ENCODE assay signal across 1 cellular context in the genomic region with DNA sequence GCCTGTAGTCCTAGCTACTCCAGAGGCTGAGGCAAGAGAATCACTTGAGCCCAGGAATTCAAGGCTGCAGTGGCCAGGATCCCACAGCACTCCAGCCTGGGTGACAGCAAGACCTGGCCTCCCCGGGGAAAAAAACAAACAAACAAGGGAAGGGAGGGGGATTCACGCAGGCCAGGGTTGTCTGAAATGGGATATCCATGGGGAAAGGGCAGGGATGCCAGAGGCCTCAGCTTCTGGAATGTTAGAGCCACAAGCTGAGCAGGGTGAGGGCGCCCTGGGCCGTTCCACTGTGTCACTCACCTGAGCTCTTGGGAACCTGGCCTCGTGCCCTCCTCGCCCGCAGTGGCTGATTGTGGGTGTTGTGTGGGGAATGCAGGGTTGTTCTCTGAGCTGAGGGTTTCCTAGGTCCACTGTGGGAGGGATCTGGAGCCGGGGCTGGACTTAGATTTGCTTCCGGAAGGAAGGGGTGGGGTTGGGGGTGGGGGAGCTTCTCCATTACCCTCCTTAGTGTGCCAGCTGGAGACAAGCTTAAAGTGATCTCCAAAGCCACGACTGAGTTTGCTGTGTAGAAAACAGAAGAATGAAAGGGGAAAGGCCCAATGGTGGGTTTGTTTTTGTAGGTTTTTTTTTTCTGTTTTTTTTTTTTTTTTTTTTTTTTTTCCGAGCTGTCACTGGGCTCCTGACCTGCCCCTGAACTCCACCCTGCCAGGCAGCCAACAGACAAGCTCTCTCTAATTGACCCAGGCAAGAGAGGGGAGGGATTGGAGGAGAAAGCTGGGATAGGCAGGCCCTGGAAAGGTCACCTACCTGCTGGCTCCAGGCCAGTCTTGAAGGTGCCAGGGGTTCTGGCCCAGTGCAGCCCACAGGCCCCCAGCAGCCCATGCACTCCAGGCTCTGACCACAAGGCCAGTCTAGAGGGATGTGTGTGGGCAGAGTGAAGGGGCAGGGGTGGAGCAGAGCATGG.
A peak's percentile ranks its signal among the peaks of the same experiment; 100 is the strongest.
TF ChIP-seq lines count a peak whose summit lies in the region.

A gene (minus strand): TSS at position 414 of the 964 bp plus-strand sequence. CDS start 1,189 bp downstream, outside the sequence.

TF ChIP-seq in HepG2, 621 proteins besides CTCF, POLR2A, EP300 and RAD21 (continued from another document and continues in another):
- TF ChIP-seq, protein P1, sequence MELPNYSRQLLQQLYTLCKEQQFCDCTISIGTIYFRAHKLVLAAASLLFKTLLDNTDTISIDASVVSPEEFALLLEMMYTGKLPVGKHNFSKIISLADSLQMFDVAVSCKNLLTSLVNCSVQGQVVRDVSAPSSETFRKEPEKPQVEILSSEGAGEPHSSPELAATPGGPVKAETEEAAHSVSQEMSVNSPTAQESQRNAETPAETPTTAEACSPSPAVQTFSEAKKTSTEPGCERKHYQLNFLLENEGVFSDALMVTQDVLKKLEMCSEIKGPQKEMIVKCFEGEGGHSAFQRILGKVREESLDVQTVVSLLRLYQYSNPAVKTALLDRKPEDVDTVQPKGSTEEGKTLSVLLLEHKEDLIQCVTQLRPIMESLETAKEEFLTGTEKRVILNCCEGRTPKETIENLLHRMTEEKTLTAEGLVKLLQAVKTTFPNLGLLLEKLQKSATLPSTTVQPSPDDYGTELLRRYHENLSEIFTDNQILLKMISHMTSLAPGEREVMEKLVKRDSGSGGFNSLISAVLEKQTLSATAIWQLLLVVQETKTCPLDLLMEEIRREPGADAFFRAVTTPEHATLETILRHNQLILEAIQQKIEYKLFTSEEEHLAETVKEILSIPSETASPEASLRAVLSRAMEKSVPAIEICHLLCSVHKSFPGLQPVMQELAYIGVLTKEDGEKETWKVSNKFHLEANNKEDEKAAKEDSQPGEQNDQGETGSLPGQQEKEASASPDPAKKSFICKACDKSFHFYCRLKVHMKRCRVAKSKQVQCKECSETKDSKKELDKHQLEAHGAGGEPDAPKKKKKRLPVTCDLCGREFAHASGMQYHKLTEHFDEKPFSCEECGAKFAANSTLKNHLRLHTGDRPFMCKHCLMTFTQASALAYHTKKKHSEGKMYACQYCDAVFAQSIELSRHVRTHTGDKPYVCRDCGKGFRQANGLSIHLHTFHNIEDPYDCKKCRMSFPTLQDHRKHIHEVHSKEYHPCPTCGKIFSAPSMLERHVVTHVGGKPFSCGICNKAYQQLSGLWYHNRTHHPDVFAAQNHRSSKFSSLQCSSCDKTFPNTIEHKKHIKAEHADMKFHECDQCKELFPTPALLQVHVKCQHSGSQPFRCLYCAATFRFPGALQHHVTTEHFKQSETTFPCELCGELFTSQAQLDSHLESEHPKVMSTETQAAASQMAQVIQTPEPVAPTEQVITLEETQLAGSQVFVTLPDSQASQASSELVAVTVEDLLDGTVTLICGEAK (IDR thresholded peaks at IDR 0.05) = no peak
- TF ChIP-seq, protein P1 (CRISPR knock-in tag; IDR thresholded peaks at IDR 0.05) = no peak
- peak; percentile 84 for TF ChIP-seq HDAC1 (CRISPR knock-in tag; IDR thresholded peaks at IDR 0.05)
- peak; percentile 64 for TF ChIP-seq SP2 (CRISPR knock-in tag; IDR thresholded peaks at IDR 0.05)
- TF ChIP-seq, protein P2, sequence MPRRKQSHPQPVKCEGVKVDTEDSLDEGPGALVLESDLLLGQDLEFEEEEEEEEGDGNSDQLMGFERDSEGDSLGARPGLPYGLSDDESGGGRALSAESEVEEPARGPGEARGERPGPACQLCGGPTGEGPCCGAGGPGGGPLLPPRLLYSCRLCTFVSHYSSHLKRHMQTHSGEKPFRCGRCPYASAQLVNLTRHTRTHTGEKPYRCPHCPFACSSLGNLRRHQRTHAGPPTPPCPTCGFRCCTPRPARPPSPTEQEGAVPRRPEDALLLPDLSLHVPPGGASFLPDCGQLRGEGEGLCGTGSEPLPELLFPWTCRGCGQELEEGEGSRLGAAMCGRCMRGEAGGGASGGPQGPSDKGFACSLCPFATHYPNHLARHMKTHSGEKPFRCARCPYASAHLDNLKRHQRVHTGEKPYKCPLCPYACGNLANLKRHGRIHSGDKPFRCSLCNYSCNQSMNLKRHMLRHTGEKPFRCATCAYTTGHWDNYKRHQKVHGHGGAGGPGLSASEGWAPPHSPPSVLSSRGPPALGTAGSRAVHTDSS (CRISPR knock-in tag; conservative IDR thresholded peaks at IDR 0.05) = peak; percentile 11; the same call in 1 of the 2 replicates
- no peak for TF ChIP-seq CEBPB (IDR thresholded peaks at IDR 0.05; ENCODE audit: borderline replicate concordance, low read depth, low read length)
- no peak for TF ChIP-seq ZNF678 (CRISPR knock-in tag; IDR thresholded peaks at IDR 0.05)
- no peak for TF ChIP-seq SYNCRIP (IDR thresholded peaks at IDR 0.05; ENCODE audit: insufficient read depth, low read depth, low read length)
- TF ChIP-seq TCF12 (IDR thresholded peaks at IDR 0.05) = no peak
- no peak for TF ChIP-seq TCF12 (CRISPR knock-in tag; IDR thresholded peaks at IDR 0.05)
- TF ChIP-seq, protein P3, sequence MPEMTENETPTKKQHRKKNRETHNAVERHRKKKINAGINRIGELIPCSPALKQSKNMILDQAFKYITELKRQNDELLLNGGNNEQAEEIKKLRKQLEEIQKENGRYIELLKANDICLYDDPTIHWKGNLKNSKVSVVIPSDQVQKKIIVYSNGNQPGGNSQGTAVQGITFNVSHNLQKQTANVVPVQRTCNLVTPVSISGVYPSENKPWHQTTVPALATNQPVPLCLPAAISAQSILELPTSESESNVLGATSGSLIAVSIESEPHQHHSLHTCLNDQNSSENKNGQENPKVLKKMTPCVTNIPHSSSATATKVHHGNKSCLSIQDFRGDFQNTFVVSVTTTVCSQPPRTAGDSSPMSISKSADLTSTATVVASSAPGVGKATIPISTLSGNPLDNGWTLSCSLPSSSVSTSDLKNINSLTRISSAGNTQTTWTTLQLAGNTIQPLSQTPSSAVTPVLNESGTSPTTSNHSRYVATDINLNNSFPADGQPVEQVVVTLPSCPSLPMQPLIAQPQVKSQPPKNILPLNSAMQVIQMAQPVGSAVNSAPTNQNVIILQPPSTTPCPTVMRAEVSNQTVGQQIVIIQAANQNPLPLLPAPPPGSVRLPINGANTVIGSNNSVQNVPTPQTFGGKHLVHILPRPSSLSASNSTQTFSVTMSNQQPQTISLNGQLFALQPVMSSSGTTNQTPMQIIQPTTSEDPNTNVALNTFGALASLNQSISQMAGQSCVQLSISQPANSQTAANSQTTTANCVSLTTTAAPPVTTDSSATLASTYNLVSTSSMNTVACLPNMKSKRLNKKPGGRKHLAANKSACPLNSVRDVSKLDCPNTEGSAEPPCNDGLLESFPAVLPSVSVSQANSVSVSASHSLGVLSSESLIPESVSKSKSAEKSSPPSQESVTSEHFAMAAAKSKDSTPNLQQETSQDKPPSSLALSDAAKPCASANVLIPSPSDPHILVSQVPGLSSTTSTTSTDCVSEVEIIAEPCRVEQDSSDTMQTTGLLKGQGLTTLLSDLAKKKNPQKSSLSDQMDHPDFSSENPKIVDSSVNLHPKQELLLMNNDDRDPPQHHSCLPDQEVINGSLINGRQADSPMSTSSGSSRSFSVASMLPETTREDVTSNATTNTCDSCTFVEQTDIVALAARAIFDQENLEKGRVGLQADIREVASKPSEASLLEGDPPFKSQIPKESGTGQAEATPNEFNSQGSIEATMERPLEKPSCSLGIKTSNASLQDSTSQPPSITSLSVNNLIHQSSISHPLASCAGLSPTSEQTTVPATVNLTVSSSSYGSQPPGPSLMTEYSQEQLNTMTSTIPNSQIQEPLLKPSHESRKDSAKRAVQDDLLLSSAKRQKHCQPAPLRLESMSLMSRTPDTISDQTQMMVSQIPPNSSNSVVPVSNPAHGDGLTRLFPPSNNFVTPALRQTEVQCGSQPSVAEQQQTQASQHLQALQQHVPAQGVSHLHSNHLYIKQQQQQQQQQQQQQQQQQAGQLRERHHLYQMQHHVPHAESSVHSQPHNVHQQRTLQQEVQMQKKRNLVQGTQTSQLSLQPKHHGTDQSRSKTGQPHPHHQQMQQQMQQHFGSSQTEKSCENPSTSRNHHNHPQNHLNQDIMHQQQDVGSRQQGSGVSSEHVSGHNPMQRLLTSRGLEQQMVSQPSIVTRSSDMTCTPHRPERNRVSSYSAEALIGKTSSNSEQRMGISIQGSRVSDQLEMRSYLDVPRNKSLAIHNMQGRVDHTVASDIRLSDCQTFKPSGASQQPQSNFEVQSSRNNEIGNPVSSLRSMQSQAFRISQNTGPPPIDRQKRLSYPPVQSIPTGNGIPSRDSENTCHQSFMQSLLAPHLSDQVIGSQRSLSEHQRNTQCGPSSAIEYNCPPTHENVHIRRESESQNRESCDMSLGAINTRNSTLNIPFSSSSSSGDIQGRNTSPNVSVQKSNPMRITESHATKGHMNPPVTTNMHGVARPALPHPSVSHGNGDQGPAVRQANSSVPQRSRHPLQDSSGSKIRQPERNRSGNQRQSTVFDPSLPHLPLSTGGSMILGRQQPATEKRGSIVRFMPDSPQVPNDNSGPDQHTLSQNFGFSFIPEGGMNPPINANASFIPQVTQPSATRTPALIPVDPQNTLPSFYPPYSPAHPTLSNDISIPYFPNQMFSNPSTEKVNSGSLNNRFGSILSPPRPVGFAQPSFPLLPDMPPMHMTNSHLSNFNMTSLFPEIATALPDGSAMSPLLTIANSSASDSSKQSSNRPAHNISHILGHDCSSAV (CRISPR knock-in tag; IDR thresholded peaks at IDR 0.05; ENCODE audit: borderline replicate concordance) = no peak
- peak; percentile 50; the same call in 1 of the 2 replicates for TF ChIP-seq ATF7-NPFF (CRISPR knock-in tag; IDR thresholded peaks at IDR 0.05; ENCODE audit: low read depth)
- TF ChIP-seq, protein P4, sequence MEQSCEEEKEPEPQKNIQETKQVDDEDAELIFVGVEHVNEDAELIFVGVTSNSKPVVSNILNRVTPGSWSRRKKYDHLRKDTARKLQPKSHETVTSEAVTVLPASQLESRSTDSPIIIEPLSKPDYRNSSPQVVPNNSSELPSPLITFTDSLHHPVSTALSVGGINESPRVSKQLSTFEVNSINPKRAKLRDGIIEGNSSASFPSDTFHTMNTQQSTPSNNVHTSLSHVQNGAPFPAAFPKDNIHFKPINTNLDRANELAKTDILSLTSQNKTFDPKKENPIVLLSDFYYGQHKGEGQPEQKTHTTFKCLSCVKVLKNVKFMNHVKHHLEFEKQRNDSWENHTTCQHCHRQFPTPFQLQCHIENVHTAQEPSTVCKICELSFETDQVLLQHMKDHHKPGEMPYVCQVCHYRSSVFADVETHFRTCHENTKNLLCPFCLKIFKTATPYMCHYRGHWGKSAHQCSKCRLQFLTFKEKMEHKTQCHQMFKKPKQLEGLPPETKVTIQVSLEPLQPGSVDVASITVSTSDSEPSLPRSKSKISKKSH (CRISPR knock-in tag; IDR thresholded peaks at IDR 0.05; ENCODE audit: borderline replicate concordance) = peak; percentile 17; the same call in 1 of the 2 replicates
- no peak for TF ChIP-seq ZNF660 (CRISPR knock-in tag; IDR thresholded peaks at IDR 0.05; ENCODE audit: borderline replicate concordance, low read depth)
- peak; percentile 36; the same call in 1 of the 2 replicates for TF ChIP-seq ZBTB7B (CRISPR knock-in tag; IDR thresholded peaks at IDR 0.05)
- peak; percentile 63 for TF ChIP-seq MED1 (CRISPR knock-in tag; IDR thresholded peaks at IDR 0.05)
- no peak for TF ChIP-seq ZNF468 (CRISPR knock-in tag; IDR thresholded peaks at IDR 0.05)
- TF ChIP-seq CHCHD3 (CRISPR knock-in tag; IDR thresholded peaks at IDR 0.05) = 0 out of 2 replicates have a peak, but pooled peaks have one; percentile 19
- TF ChIP-seq ZNF775 (CRISPR knock-in tag; IDR thresholded peaks at IDR 0.05; ENCODE audit: borderline replicate concordance) = 0 out of 2 replicates have a peak, but pooled peaks have one; percentile 11
- TF ChIP-seq ZNF720 (CRISPR knock-in tag; IDR thresholded peaks at IDR 0.05) = no peak
- TF ChIP-seq, protein P5, sequence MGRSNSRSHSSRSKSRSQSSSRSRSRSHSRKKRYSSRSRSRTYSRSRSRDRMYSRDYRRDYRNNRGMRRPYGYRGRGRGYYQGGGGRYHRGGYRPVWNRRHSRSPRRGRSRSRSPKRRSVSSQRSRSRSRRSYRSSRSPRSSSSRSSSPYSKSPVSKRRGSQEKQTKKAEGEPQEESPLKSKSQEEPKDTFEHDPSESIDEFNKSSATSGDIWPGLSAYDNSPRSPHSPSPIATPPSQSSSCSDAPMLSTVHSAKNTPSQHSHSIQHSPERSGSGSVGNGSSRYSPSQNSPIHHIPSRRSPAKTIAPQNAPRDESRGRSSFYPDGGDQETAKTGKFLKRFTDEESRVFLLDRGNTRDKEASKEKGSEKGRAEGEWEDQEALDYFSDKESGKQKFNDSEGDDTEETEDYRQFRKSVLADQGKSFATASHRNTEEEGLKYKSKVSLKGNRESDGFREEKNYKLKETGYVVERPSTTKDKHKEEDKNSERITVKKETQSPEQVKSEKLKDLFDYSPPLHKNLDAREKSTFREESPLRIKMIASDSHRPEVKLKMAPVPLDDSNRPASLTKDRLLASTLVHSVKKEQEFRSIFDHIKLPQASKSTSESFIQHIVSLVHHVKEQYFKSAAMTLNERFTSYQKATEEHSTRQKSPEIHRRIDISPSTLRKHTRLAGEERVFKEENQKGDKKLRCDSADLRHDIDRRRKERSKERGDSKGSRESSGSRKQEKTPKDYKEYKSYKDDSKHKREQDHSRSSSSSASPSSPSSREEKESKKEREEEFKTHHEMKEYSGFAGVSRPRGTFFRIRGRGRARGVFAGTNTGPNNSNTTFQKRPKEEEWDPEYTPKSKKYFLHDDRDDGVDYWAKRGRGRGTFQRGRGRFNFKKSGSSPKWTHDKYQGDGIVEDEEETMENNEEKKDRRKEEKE (IDR thresholded peaks at IDR 0.05) = no peak
- TF ChIP-seq MIER2 (CRISPR knock-in tag; IDR thresholded peaks at IDR 0.05) = peak; percentile 33; the same call in 1 of the 2 replicates
- TF ChIP-seq YEATS4 (CRISPR knock-in tag; IDR thresholded peaks at IDR 0.05; ENCODE audit: borderline replicate concordance) = peak; percentile 79
- no peak for TF ChIP-seq ZNF672 (CRISPR knock-in tag; IDR thresholded peaks at IDR 0.05)
- TF ChIP-seq ZNF816 (CRISPR knock-in tag; IDR thresholded peaks at IDR 0.05; ENCODE audit: borderline replicate concordance) = peak; percentile 69; the same call in 1 of the 2 replicates
- 0 out of 2 replicates have a peak, but pooled peaks have one; percentile 75 for TF ChIP-seq ZNF737 (CRISPR knock-in tag; IDR thresholded peaks at IDR 0.05; ENCODE audit: borderline replicate concordance)
- 0 out of 2 replicates have a peak, but pooled peaks have one; percentile 56 for TF ChIP-seq ZNF850 (CRISPR knock-in tag; conservative IDR thresholded peaks at IDR 0.05)
